8 cellular contexts compared by ENCODE assay signal in genomic region chr1:83998205-83998598, GRCh38. TPM values are rescaled to one million over a fixed set of nuclear protein-coding genes. Genes with fewer than 3 reads are reported as not detected.
DNase-seq lines count a peak whose midpoint lies in the region; ATAC-seq, FAIRE-seq and TF ChIP-seq lines count a peak whose summit lies in the region.

No MANE protein-coding gene starts in this region.

- in situ Hi-C loops in GM23248 (cut with MboI), result no loop called here

- H3K36me3 ChIP-seq in GM23248 (ENCODE audit: low read depth) (no peaks in the 10 kb centered on the region), OCI-LY7 (ENCODE audit: insufficient read depth, low read length) (no peaks in the 10 kb centered on the region), esophagus (ENCODE audit: control insufficient read depth in 2 of 2, insufficient read depth in 2 of 2, low read length in 1 of 2) (no peaks in the 10 kb centered on the region), pancreas (no peaks in the 10 kb centered on the region)

- no TSS peak for BruUV-seq in OCI-LY7 (replicated peaks; lab: Mats Ljungman, UMichigan)

- H2AFZ ChIP-seq in GM23248 (peak overlapping the region; percentile 96), OCI-LY7 (ENCODE audit: low read length) (no peak overlapping the region)

- no peak for ATAC-seq in pancreas

- POLR2A ChIA-PET in OCI-LY7 (lab: Charles Lee), result no interaction called here

- peaks cover 3% of the 10 kb centered on the region for H3K4me1 ChIP-seq in GM23248 (ENCODE audit: insufficient read depth)
- peaks cover 5% of the 10 kb centered on the region for H3K4me1 ChIP-seq in OCI-LY7 (ENCODE audit: insufficient read depth, low read length, poor library complexity, severe bottlenecking)
- no peaks in the 10 kb centered on the region for H3K4me1 ChIP-seq in esophagus (ENCODE audit: control insufficient read depth in 2 of 2, insufficient read depth in 2 of 2, low read length in 1 of 2)
- H3K4me1 ChIP-seq in pancreas, result peaks cover 0 to 14% (median 0%) of the 10 kb centered on the region in 3 donors

- H3K79me2 ChIP-seq in GM23248 (ENCODE audit: insufficient read depth) (no peaks in the 10 kb centered on the region), OCI-LY7 (ENCODE audit: insufficient read depth, low read depth, low read length) (no peaks in the 10 kb centered on the region)

- H3K4me2 ChIP-seq in GM23248 (ENCODE audit: unreplicated experiment) (peak overlapping the region; percentile 6), OCI-LY7 (ENCODE audit: low read length) (peak overlapping the region; percentile 72; the same call in 1 of the 2 replicates)

- no peak for FAIRE-seq in pancreas (lab: Jason Lieb, UNC)

- H3K4me3 ChIP-seq in GM23248 (peak overlapping the region; percentile 77), OCI-LY7 (ENCODE audit: low read depth, low read length, poor library complexity, severe bottlenecking) (no peak overlapping the region), esophagus (ENCODE audit: low read depth in 1 of 2, low read length in 2 of 2) (peak overlapping the region; percentile 69 to 76), pancreas (peak overlapping the region; percentile 85 to 99 (median 95))

- H3K27me3 ChIP-seq in GM23248 (replicated peaks; ENCODE audit: insufficient read depth) (no peaks in the 10 kb centered on the region), esophagus (ENCODE audit: control insufficient read depth in 1 of 2, insufficient read depth in 2 of 2, low read length in 2 of 2) (peaks cover 0 to 3% of the 10 kb centered on the region in 2 donors), pancreas (no peaks in the 10 kb centered on the region)

- H3K9me2 ChIP-seq in GM23248 (ENCODE audit: insufficient read depth), result no peaks in the 10 kb centered on the region
- no peaks in the 10 kb centered on the region for H3K9me2 ChIP-seq in OCI-LY7 (ENCODE audit: insufficient read depth, low read length)

- no peak for DNase-seq in GM23248
- no peak for DNase-seq in OCI-LY7 (ENCODE audit: low spot score)
- no peak for DNase-seq in pancreas
- no peak for DNase-seq in Ammon's horn (ENCODE audit: low spot score)
- no peak for DNase-seq in germinal center (ENCODE audit: low spot score)
- no peak for DNase-seq in activated CD4-positive, CD25-positive, alpha-beta regulatory T cell treated with anti-CD3 and anti-CD28 coated beads, Interleukin-2, amount 50 U/mL, for 72 hours
- no peak for DNase-seq in 8988T

- CTCF ChIA-PET in OCI-LY7 (lab: Charles Lee; ENCODE audit: unreplicated experiment), result no interaction called here

- no peak overlapping the region for H3K9ac ChIP-seq in GM23248

- H4K20me1 ChIP-seq in GM23248 (ENCODE audit: insufficient read depth) (no peaks in the 10 kb centered on the region), OCI-LY7 (ENCODE audit: insufficient read depth, low read length) (no peaks in the 10 kb centered on the region)

- H3K27ac ChIP-seq in GM23248 (no peak overlapping the region), OCI-LY7 (ENCODE audit: low read depth, low read length, poor library complexity, severe bottlenecking) (no peak overlapping the region), esophagus (ENCODE audit: low read depth in 2 of 2, low read length in 1 of 2) (peak overlapping the region; percentile 17 to 36), pancreas (peak overlapping the region in 2 of 4 donors; percentile 86)

- intact Hi-C loops in OCI-LY7 (cut with micrococcal nuclease; ENCODE audit: unreplicated experiment) (no loop called here), pancreas (cut with DNase I) (no loop called here)

- peaks cover 17% of the 10 kb centered on the region for H3F3A ChIP-seq in GM23248 (ENCODE audit: insufficient read depth)

- TF ChIP-seq CTCF in OCI-LY7 (conservative IDR thresholded peaks at IDR 0.05; ENCODE audit: low read length) (no peak), pancreas (IDR thresholded peaks at IDR 0.05) (no peak)

- 21 to 27% methylated on average over 12 of the region's 12 CpGs for WGBS in GM23248 (ENCODE audit: low coverage in 1 of 2, low lambda C conversion rate in 2 of 2, missing lambda C conversion rate in 2 of 2), 2 experiments
- 14 to 19% methylated on average over 12 of the region's 12 CpGs for WGBS in esophagus, 2 donors
- WGBS in pancreas, 2 donors, result 7 to 8% methylated on average over 12 of the region's 12 CpGs

- no peaks in the 10 kb centered on the region for H3K9me3 ChIP-seq in GM23248 (ENCODE audit: low read depth)
- H3K9me3 ChIP-seq in OCI-LY7 (ENCODE audit: low read length), result no peaks in the 10 kb centered on the region
- H3K9me3 ChIP-seq in esophagus (ENCODE audit: control insufficient read depth in 2 of 2, insufficient read depth in 1 of 2, low read depth in 1 of 2, low read length in 1 of 2), result no peaks in the 10 kb centered on the region
- no peaks in the 10 kb centered on the region for H3K9me3 ChIP-seq in pancreas

RNA-seq across cellular contexts. Expression of gene TTLL7, which starts 0.7 kb away (rescaled TPM):
- total RNA-seq in GM23248 (2014; rRNA removed; shearing (Covaris generic)), result 2.7 and 3.0 TPM in 2 replicates
- polyA plus RNA-seq in GM23248 (2016; fragmentation: Nextera tagmentation; extraction: Ambion mirVana) (2.6 and 2.9 TPM in 2 replicates), esophagus (1 to 10 TPM; 1.6 to 3.6 TPM), pancreas (10 to 100 TPM; 11.2 to 13.9 TPM)
- 0.49 and 0.76 TPM in 2 replicates for total RNA-seq in OCI-LY7 (2014; rRNA removed; shearing (Covaris generic))
- total RNA-seq in OCI-LY7 (2022) (0.88 and 2.4 TPM in 2 replicates), pancreas (10 to 100 TPM; 10.5 to 22.4 (median 13.1) TPM)

Comparison
In these comparisons a context has a peak if more than half of its experiments do, and no peak if none do; other contexts are left out.
1. H3K27ac ChIP-seq: peak in esophagus (2 of 2); none in GM23248 (single experiment) and OCI-LY7 (single experiment).